36 cellular contexts compared by ENCODE assay signal in genomic region chr7:142752376-142753225, GRCh38. TPM values are rescaled to one million over a fixed set of nuclear protein-coding genes. Genes with fewer than 3 reads are reported as not detected.
"Had no signal": no experiment of that assay in that cellular context is flagged by ENCODE, and none has a peak within 500 bp of the region (broad histone marks: within the 10 kb centered on the region; RNA-seq: fewer than 3 reads in every experiment).

No MANE protein-coding gene starts in this region.

- H3K36me3 ChIP-seq: colonic mucosa, gastrocnemius medialis, WERI-Rb-1 had no signal

- H3K27ac Mint-ChIP-seq: activated CD4-positive, alpha-beta memory T cell treated with anti-CD3 and anti-CD28 coated beads for 36 hours; activated CD4-positive, alpha-beta T cell treated with anti-CD3 and anti-CD28 coated beads for 36 hours; activated CD4-positive, alpha-beta T cell treated with anti-CD3 and anti-CD28 coated beads, Interleukin-2, amount 10 ng/mL, durations not matched to agents 24 days and 14 days; activated CD8-positive, alpha-beta memory T cell treated with anti-CD3 and anti-CD28 coated beads, Interleukin-2, amount 10 ng/mL, durations not matched to agents 7 days and 5 days; activated naive CD8-positive, alpha-beta T cell; activated T-cell treated with anti-CD3 and anti-CD28 coated beads, Interleukin-2, amount 50 U/mL, for 24 hours; activated T-cell treated with anti-CD3 and anti-CD28 coated beads, Interleukin-2, amount 50 U/mL, for 72 hours; activated T-helper 17 cell treated with anti-CD3 and anti-CD28 coated beads, Interleukin-2, amount 50 U/mL, for 72 hours; T-helper 17 cell; T-helper 2 cell treated with Interferon-gamma antibody and Interleukin-4, amounts not matched to agents 5 μg/mL and 100 μg/mL, for 36 hours had no signal

- H3K27me3 ChIP-seq: colonic mucosa, foreskin keratinocyte, gastrocnemius medialis had no signal

- H3K36me3 Mint-ChIP-seq: activated CD4-positive, alpha-beta memory T cell treated with anti-CD3 and anti-CD28 coated beads for 36 hours; activated CD8-positive, alpha-beta memory T cell treated with anti-CD3 and anti-CD28 coated beads, Interleukin-2, amount 10 ng/mL, durations not matched to agents 7 days and 5 days had no signal

- ATAC-seq: activated CD4-positive, alpha-beta T cell treated with anti-CD3 and anti-CD28 coated beads for 36 hours; activated CD8-positive, alpha-beta memory T cell treated with anti-CD3 and anti-CD28 coated beads, Interleukin-2, amount 10 ng/mL, durations not matched to agents 7 days and 5 days; activated CD8-positive, alpha-beta T cell treated with anti-CD3 and anti-CD28 coated beads, Interleukin-2, amount 10 ng/mL, durations not matched to agents 7 days and 5 days; activated T-cell treated with anti-CD3 and anti-CD28 coated beads, Interleukin-2, amount 50 U/mL, for 72 hours; activated T-helper 17 cell treated with anti-CD3 and anti-CD28 coated beads, Interleukin-2, amount 50 U/mL, for 72 hours; gastrocnemius medialis; T-helper 17 cell had no signal

- FAIRE-seq: astrocyte, endometrium, endothelial cell of umbilical vein had no signal

- H3K27me3 Mint-ChIP-seq: activated CD4-positive, alpha-beta memory T cell treated with anti-CD3 and anti-CD28 coated beads for 36 hours; activated CD4-positive, alpha-beta T cell treated with anti-CD3 and anti-CD28 coated beads for 36 hours; activated CD8-positive, alpha-beta memory T cell treated with anti-CD3 and anti-CD28 coated beads, Interleukin-2, amount 10 ng/mL, durations not matched to agents 7 days and 5 days; activated naive CD8-positive, alpha-beta T cell; activated T-cell treated with anti-CD3 and anti-CD28 coated beads, Interleukin-2, amount 50 U/mL, for 24 hours; activated T-helper 17 cell treated with anti-CD3 and anti-CD28 coated beads, Interleukin-2, amount 50 U/mL, for 72 hours; T-helper 17 cell had no signal

- H3K27ac ChIP-seq: colonic mucosa, epithelial cell of prostate, foreskin keratinocyte, gastrocnemius medialis, WERI-Rb-1 had no signal

- H3K9me3 Mint-ChIP-seq: activated CD4-positive, alpha-beta memory T cell treated with anti-CD3 and anti-CD28 coated beads for 36 hours; activated CD4-positive, alpha-beta T cell treated with anti-CD3 and anti-CD28 coated beads, Interleukin-2, amount 10 ng/mL, durations not matched to agents 24 days and 14 days; activated T-cell treated with anti-CD3 and anti-CD28 coated beads, Interleukin-2, amount 50 U/mL, for 24 hours; activated T-cell treated with anti-CD3 and anti-CD28 coated beads, Interleukin-2, amount 50 U/mL, for 72 hours; activated T-helper 17 cell treated with anti-CD3 and anti-CD28 coated beads, Interleukin-2, amount 50 U/mL, for 72 hours; T-helper 2 cell treated with Interferon-gamma antibody and Interleukin-4, amounts not matched to agents 5 μg/mL and 100 μg/mL, for 36 hours had no signal

- H3K4me1 Mint-ChIP-seq: activated CD4-positive, alpha-beta T cell treated with anti-CD3 and anti-CD28 coated beads for 36 hours; activated CD4-positive, alpha-beta T cell treated with anti-CD3 and anti-CD28 coated beads, Interleukin-2, amount 10 ng/mL, durations not matched to agents 24 days and 14 days; activated CD8-positive, alpha-beta memory T cell treated with anti-CD3 and anti-CD28 coated beads, Interleukin-2, amount 10 ng/mL, durations not matched to agents 7 days and 5 days; activated T-helper 17 cell treated with anti-CD3 and anti-CD28 coated beads, Interleukin-2, amount 50 U/mL, for 72 hours had no signal

- DNase-seq: activated CD4-positive, alpha-beta memory T cell treated with anti-CD3 and anti-CD28 coated beads for 36 hours; activated CD4-positive, alpha-beta T cell treated with anti-CD3 and anti-CD28 coated beads for 36 hours; activated CD4-positive, alpha-beta T cell treated with anti-CD3 and anti-CD28 coated beads, Interleukin-2, amount 10 ng/mL, durations not matched to agents 24 days and 14 days; activated CD4-positive, CD25-positive, alpha-beta regulatory T cell; activated CD4-positive, CD25-positive, alpha-beta regulatory T cell treated with anti-CD3 and anti-CD28 coated beads, Interleukin-2, amount 50 U/mL, for 72 hours; activated CD8-positive, alpha-beta memory T cell treated with anti-CD3 and anti-CD28 coated beads, Interleukin-2, amount 10 ng/mL, durations not matched to agents 7 days and 5 days; activated CD8-positive, alpha-beta memory T cell treated with anti-CD3 and anti-CD28 coated beads, Interleukin-2, amount 50 U/mL, for 4 hours; activated CD8-positive, alpha-beta T cell treated with anti-CD3 and anti-CD28 coated beads, Interleukin-2, amount 10 ng/mL, durations not matched to agents 7 days and 5 days; activated effector memory CD4-positive, alpha-beta T cell treated with Interleukin-2 at 50 U/mL for 16 hours; activated gamma-delta T cell treated with Interleukin-2 at 50 U/mL for 16 hours; activated naive CD4-positive, alpha-beta T cell treated with anti-CD3 and anti-CD28 coated beads, Interleukin-2, amount 50 U/mL, for 16 hours; activated naive CD4-positive, alpha-beta T cell treated with Interleukin-2 at 50 U/mL for 16 hours; activated T-cell treated with anti-CD3 and anti-CD28 coated beads, Interleukin-2, amount 50 U/mL, for 24 hours; activated T-cell treated with anti-CD3 and anti-CD28 coated beads, Interleukin-2, amount 50 U/mL, for 72 hours; amniotic stem cell; anterior cingulate cortex; central memory CD4-positive, alpha-beta T cell; cerebellar nuclear complex; colonic mucosa; effector CD8-positive, alpha-beta T cell; gastrocnemius medialis; glutamatergic neuron; T-helper 1 cell; T-helper 17 cell; T1000; WERI-Rb-1 had no signal

- H3K9me3 ChIP-seq: colonic mucosa, gastrocnemius medialis had no signal

- H3K4me1 ChIP-seq: colonic mucosa, foreskin keratinocyte had no signal

- H3K4me3 ChIP-seq: colonic mucosa, gastrocnemius medialis had no signal

- H3K4me3 Mint-ChIP-seq: activated CD4-positive, alpha-beta memory T cell treated with anti-CD3 and anti-CD28 coated beads for 36 hours; activated CD4-positive, alpha-beta T cell treated with anti-CD3 and anti-CD28 coated beads for 36 hours; activated CD4-positive, alpha-beta T cell treated with anti-CD3 and anti-CD28 coated beads, Interleukin-2, amount 10 ng/mL, durations not matched to agents 24 days and 14 days; activated CD8-positive, alpha-beta memory T cell treated with anti-CD3 and anti-CD28 coated beads, Interleukin-2, amount 10 ng/mL, durations not matched to agents 7 days and 5 days; activated CD8-positive, alpha-beta T cell treated with anti-CD3 and anti-CD28 coated beads, Interleukin-2, amount 10 ng/mL, durations not matched to agents 7 days and 5 days; activated naive CD8-positive, alpha-beta T cell; activated T-cell treated with anti-CD3 and anti-CD28 coated beads, Interleukin-2, amount 50 U/mL, for 24 hours; activated T-cell treated with anti-CD3 and anti-CD28 coated beads, Interleukin-2, amount 50 U/mL, for 72 hours; activated T-helper 17 cell treated with anti-CD3 and anti-CD28 coated beads, Interleukin-2, amount 50 U/mL, for 72 hours; T-helper 17 cell; T-helper 2 cell treated with Interferon-gamma antibody and Interleukin-4, amounts not matched to agents 5 μg/mL and 100 μg/mL, for 36 hours had no signal

RNA-seq across cellular contexts. Expression of gene PRSS1, which starts 3.3 kb away (rescaled TPM):
- total RNA-seq: activated CD4-positive, alpha-beta memory T cell treated with anti-CD3 and anti-CD28 coated beads for 36 hours; activated CD4-positive, alpha-beta T cell treated with anti-CD3 and anti-CD28 coated beads for 36 hours; activated CD4-positive, alpha-beta T cell treated with anti-CD3 and anti-CD28 coated beads, Interleukin-2, amount 10 ng/mL, durations not matched to agents 24 days and 14 days; activated CD8-positive, alpha-beta memory T cell treated with anti-CD3 and anti-CD28 coated beads for 36 hours; activated CD8-positive, alpha-beta memory T cell treated with anti-CD3 and anti-CD28 coated beads, Interleukin-2, amount 10 ng/mL, durations not matched to agents 7 days and 5 days; activated CD8-positive, alpha-beta T cell treated with anti-CD3 and anti-CD28 coated beads, Interleukin-2, amount 10 ng/mL, durations not matched to agents 7 days and 5 days; activated T-cell treated with anti-CD3 and anti-CD28 coated beads, Interleukin-2, amount 50 U/mL, for 72 hours; activated T-helper 17 cell treated with anti-CD3 and anti-CD28 coated beads, Interleukin-2, amount 50 U/mL, for 72 hours; astrocyte; dermis microvascular lymphatic vessel endothelial cell; endothelial cell of umbilical vein; foreskin keratinocyte; gastrocnemius medialis; T-helper 17 cell had no signal
- polyA plus RNA-seq: endothelial cell of umbilical vein, foreskin keratinocyte had no signal

RNA-seq across cellular contexts. Expression of gene PRSS2, which starts 18.2 kb away (rescaled TPM):
- total RNA-seq: activated CD4-positive, alpha-beta memory T cell treated with anti-CD3 and anti-CD28 coated beads for 36 hours; activated CD4-positive, alpha-beta T cell treated with anti-CD3 and anti-CD28 coated beads for 36 hours; activated CD4-positive, alpha-beta T cell treated with anti-CD3 and anti-CD28 coated beads, Interleukin-2, amount 10 ng/mL, durations not matched to agents 24 days and 14 days; activated CD8-positive, alpha-beta memory T cell treated with anti-CD3 and anti-CD28 coated beads for 36 hours; activated CD8-positive, alpha-beta memory T cell treated with anti-CD3 and anti-CD28 coated beads, Interleukin-2, amount 10 ng/mL, durations not matched to agents 7 days and 5 days; activated CD8-positive, alpha-beta T cell treated with anti-CD3 and anti-CD28 coated beads, Interleukin-2, amount 10 ng/mL, durations not matched to agents 7 days and 5 days; activated T-cell treated with anti-CD3 and anti-CD28 coated beads, Interleukin-2, amount 50 U/mL, for 72 hours; activated T-helper 17 cell treated with anti-CD3 and anti-CD28 coated beads, Interleukin-2, amount 50 U/mL, for 72 hours; astrocyte; dermis microvascular lymphatic vessel endothelial cell; endothelial cell of umbilical vein; foreskin keratinocyte; gastrocnemius medialis; T-helper 17 cell had no signal
